In the genomic region with DNA sequence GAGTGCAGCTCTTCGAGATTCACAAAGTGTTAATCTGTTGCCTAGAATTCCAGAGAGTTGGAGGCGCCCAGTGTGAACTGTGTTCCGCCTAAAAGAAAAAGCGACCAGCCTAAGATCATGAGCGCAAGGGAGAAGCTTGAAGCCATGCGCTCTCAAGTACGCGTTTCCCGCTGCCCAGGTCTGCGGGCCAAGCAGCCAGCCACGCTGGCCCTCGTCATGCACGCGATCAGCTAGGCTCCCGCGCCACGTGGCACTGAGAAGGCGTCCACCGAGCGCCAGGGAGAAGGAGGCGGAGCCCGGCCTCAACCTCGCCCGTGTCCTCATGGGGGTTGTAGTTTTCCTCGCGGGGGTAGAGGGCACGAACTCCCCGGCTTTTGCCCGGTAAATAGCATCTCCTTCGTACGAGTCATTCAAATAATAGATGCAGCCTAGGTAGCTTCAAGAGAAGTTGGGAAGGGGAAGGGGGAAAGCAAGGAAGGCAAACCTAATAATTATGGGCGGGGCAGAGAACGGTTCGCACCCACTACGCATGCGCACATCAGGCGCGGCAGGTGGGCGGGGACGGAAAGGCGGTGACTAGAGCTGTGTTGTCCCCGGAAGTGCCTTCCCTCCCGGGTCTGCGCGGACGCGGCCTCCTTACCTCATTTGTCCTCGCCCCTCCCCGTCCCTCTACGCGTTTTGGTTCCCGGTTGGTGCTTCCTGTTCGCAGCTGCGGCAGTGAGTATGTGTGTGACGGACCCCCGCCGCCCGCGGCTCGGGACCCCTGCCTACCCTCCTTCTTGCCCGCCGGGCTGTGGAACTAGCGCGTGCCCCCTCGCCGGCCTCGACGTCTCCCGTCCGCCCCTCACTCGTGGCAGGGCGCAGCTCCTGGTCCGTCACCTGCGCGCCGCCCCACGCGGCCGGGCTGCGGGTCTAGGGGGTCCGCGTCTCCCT, we compare ENCODE assay signal across 8 cellular contexts. TPM values are rescaled to one million over a fixed set of nuclear protein-coding genes. Genes with fewer than 3 reads are reported as not detected.
DNase-seq lines count a peak whose midpoint lies in the region; ATAC-seq lines count a peak whose summit lies in the region.

A gene (plus strand): TSS at position 668 of the 933 bp plus-strand sequence.

- peak within 1 kb of the TSS; percentile 93 for H3K4me3 Mint-ChIP-seq in activated CD4-positive, alpha-beta T cell treated with anti-CD3 and anti-CD28 coated beads, Interleukin-2, amount 10 ng/mL, durations not matched to agents 7 days and 5 days

- peaks cover 19% of the 10 kb centered on the region for H3K4me1 ChIP-seq in BLaER1

- H4K20me1 ChIP-seq in BLaER1: no peaks in the 10 kb centered on the region

- H3K36me3 Mint-ChIP-seq in activated CD4-positive, alpha-beta T cell treated with anti-CD3 and anti-CD28 coated beads, Interleukin-2, amount 10 ng/mL, durations not matched to agents 7 days and 5 days (ENCODE audit: low read depth): peaks cover 8% of the 10 kb centered on the region

- H3K27me3 ChIP-seq in BLaER1: no peaks in the 10 kb centered on the region

- CTCF ChIA-PET in activated CD4-positive, alpha-beta T cell treated with anti-CD3 and anti-CD28 coated beads, Interleukin-2, amount 10 ng/mL, durations not matched to agents 7 days and 5 days (lab: Charles Lee): interaction anchor here (0.7 to 2.3 kb wide), 12 partner anchors 10 to 181 kb away, joined by 3 to 11 read pairs (median 3); no protein-coding TSS in a partner anchor

- peak within 1 kb of the TSS; percentile 89 for H3K4me2 ChIP-seq in BLaER1

- ATAC-seq in GM19328 (IDR thresholded peaks at IDR 0.05; ENCODE audit: unreplicated experiment) (peak; percentile 94), HG03520 (IDR thresholded peaks at IDR 0.05; ENCODE audit: unreplicated experiment) (peak; percentile 84)

- POLR2A ChIA-PET in activated CD4-positive, alpha-beta T cell treated with anti-CD3 and anti-CD28 coated beads, Interleukin-2, amount 10 ng/mL, durations not matched to agents 7 days and 5 days (lab: Charles Lee): interaction anchor here (1.5 to 1.7 kb wide), 2 partner anchors 26 to 40 kb away, joined by 4 read pairs; no protein-coding TSS in a partner anchor

- H3K9me3 Mint-ChIP-seq in activated CD4-positive, alpha-beta T cell treated with anti-CD3 and anti-CD28 coated beads, Interleukin-2, amount 10 ng/mL, durations not matched to agents 7 days and 5 days: no peaks in the 10 kb centered on the region

- H3K9ac ChIP-seq in BLaER1: peak within 1 kb of the TSS; percentile 100

- H3K27me3 Mint-ChIP-seq in activated CD4-positive, alpha-beta T cell treated with anti-CD3 and anti-CD28 coated beads, Interleukin-2, amount 10 ng/mL, durations not matched to agents 7 days and 5 days: no peaks in the 10 kb centered on the region

- peaks cover 7% of the 10 kb centered on the region; the same call in 1 of the 2 replicates for H3K9me3 ChIP-seq in BLaER1

- peak within 1 kb of the TSS; percentile 98 for H3K27ac Mint-ChIP-seq in activated CD4-positive, alpha-beta T cell treated with anti-CD3 and anti-CD28 coated beads, Interleukin-2, amount 10 ng/mL, durations not matched to agents 7 days and 5 days

- H3K4me3 ChIP-seq in BLaER1: peak within 1 kb of the TSS; percentile 93

- peaks cover 32% of the 10 kb centered on the region for H3K4me1 Mint-ChIP-seq in activated CD4-positive, alpha-beta T cell treated with anti-CD3 and anti-CD28 coated beads, Interleukin-2, amount 10 ng/mL, durations not matched to agents 7 days and 5 days

- peaks cover 5% of the 10 kb centered on the region; the same call in 1 of the 2 replicates for H3K36me3 ChIP-seq in BLaER1

- H3K27ac ChIP-seq in BLaER1: peak within 1 kb of the TSS; percentile 100

- DNase-seq in NCI-H69 (lab: John Stamatoyannopoulos, UW) (peak; percentile 97), cortex of kidney (lab: John Stamatoyannopoulos, UW) (peak; percentile 95), left kidney (ENCODE audit: low read depth, low spot score) (peak; percentile 99)
- peak; percentile 98 for DNase-seq in activated CD4-positive, alpha-beta T cell treated with anti-CD3 and anti-CD28 coated beads, Interleukin-2, amount 10 ng/mL, durations not matched to agents 7 days and 5 days
- peak; percentile 97 to 98 for DNase-seq in stimulated activated CD4-positive, alpha-beta T cell treated with anti-CD3 and anti-CD28 coated beads, Interleukin-2, amount 100 ng/mL, for 24 hours

RNA-seq across cellular contexts. Expression of the gene that starts here (rescaled TPM):
- total RNA-seq in activated CD4-positive, alpha-beta T cell treated with anti-CD3 and anti-CD28 coated beads, Interleukin-2, amount 10 ng/mL, durations not matched to agents 7 days and 5 days: 10 to 100 TPM; 22.2 to 24.8 TPM

Comparison
In these comparisons a context has a peak if more than half of its experiments do, and no peak if none do; other contexts are left out.
1. Peak in every context shown above with its lines: DNase-seq, ATAC-seq, H3K4me3 ChIP-seq and H3K27ac ChIP-seq.